ENCODE assay signal across 17 cellular contexts in genomic region chr9:94779101-94779500, GRCh38. TPM values are rescaled to one million over a fixed set of nuclear protein-coding genes. Genes with fewer than 3 reads are reported as not detected.
DNase-seq lines count a peak whose midpoint lies in the region; ATAC-seq and TF ChIP-seq lines count a peak whose summit lies in the region.
"Had no signal": no experiment of that assay in that cellular context is flagged by ENCODE, and none has a peak within 500 bp of the region (broad histone marks: within the 10 kb centered on the region; RNA-seq: fewer than 3 reads in every experiment).

No MANE protein-coding gene starts in this region.

- ATAC-seq in HG02610 (IDR thresholded peaks at IDR 0.05; ENCODE audit: unreplicated experiment) = no peak
- ATAC-seq: activated T-helper 17 cell treated with anti-CD3 and anti-CD28 coated beads, Interleukin-2, amount 50 U/mL, for 72 hours; natural killer cell treated with Interleukin-12 subunit alpha and Interleukin-12 subunit beta and Interleukin-15 and Interleukin-18, amount 100 ng/mL, for 72 hours had no signal

- TF ChIP-seq CTCF in right atrium auricular region (IDR thresholded peaks at IDR 0.05) = no peak

- no peaks in the 10 kb centered on the region for H3K36me3 ChIP-seq in H7 (replicated peaks; ENCODE audit: control insufficient read depth, insufficient read depth, low read length)
- no peaks in the 10 kb centered on the region for H3K36me3 ChIP-seq in right atrium auricular region
- H3K36me3 ChIP-seq: cardiac muscle cell, thoracic aorta had no signal

- H3K4me1 ChIP-seq in right atrium auricular region = peaks cover 0 to 30% of the 10 kb centered on the region in 2 donors

- H3K27ac ChIP-seq in right atrium auricular region = peak overlapping the region; percentile 83 to 91

- H3K9me3 ChIP-seq in right atrium auricular region = no peaks in the 10 kb centered on the region
- H3K9me3 ChIP-seq: thoracic aorta had no signal

- DNase-seq in NCI-H345 (lab: John Stamatoyannopoulos, UW) = peak; percentile 11
- no peak for DNase-seq in NCI-H345 treated with DMSO at 0.1 percent for 48 hours (lab: John Stamatoyannopoulos, UW; ENCODE audit: unreplicated experiment)
- DNase-seq in H7 = peak; percentile 33
- peak; percentile 31 for DNase-seq in OCI-M1 (lab: John Stamatoyannopoulos, UW)
- no peak for DNase-seq in right atrium auricular region (ENCODE audit: low spot score)
- no peak for DNase-seq in activated CD8-positive, alpha-beta memory T cell treated with anti-CD3 and anti-CD28 coated beads, Interleukin-2, amount 50 U/mL, for 48 hours
- no peak for DNase-seq in kidney tubule cell (ENCODE audit: low spot score)
- DNase-seq: activated CD8-positive, alpha-beta memory T cell treated with anti-CD3 and anti-CD28 coated beads for 24 hours; CD8-positive, alpha-beta memory T cell; effector CD8-positive, alpha-beta T cell; NCI-H187; NK-92 treated with Interleukin-12 subunit alpha and Interleukin-12 subunit beta, amount 100 ng/mL, for 24 hours had no signal

- H3K4me3 ChIP-seq in H7 (ENCODE audit: insufficient read depth, low read depth, low read length) (no peak overlapping the region), right atrium auricular region (no peak overlapping the region)
- H3K4me3 ChIP-seq: cardiac muscle cell, thoracic aorta had no signal

- H3K27me3 ChIP-seq in H7 (ENCODE audit: control insufficient read depth, insufficient read depth, low read length) (no peaks in the 10 kb centered on the region), right atrium auricular region (no peaks in the 10 kb centered on the region)
- H3K27me3 ChIP-seq: cardiac muscle cell had no signal

RNA-seq across cellular contexts. Expression of gene AOPEP, which starts 52.6 kb away (rescaled TPM):
- 9.2 and 12.1 TPM in 2 replicates for total RNA-seq in H7 (2014; rRNA removed; shearing (Covaris generic))
- 100 to 1,000 TPM; 262 to 314 TPM for total RNA-seq in right atrium auricular region

Comparison
In these comparisons a context has a peak if more than half of its experiments do, and no peak if none do; other contexts are left out.
1. DNase-seq: peak in NCI-H345 (single experiment), H7 (single experiment) and OCI-M1 (single experiment); none in NCI-H345 treated with DMSO at 0.1 percent for 48 hours (single experiment), right atrium auricular region (single experiment), activated CD8-positive, alpha-beta memory T cell treated with anti-CD3 and anti-CD28 coated beads, Interleukin-2, amount 50 U/mL, for 48 hours (single experiment) and kidney tubule cell (single experiment).
2. RNA of gene AOPEP, which starts 52.6 kb away (total RNA-seq): 262 to 314 TPM in right atrium auricular region; 9.2 to 12.1 TPM in H7; every median in the first group is over 10 times any median in the second.